Comparison of ENCODE assay signal across 1 cellular context in genomic region chr9:6984941-6985578, GRCh38.
TF ChIP-seq lines count a peak whose summit lies in the region.

No MANE protein-coding gene starts in this region.

TF ChIP-seq in WTC11, 78 proteins besides CTCF, POLR2A, EP300 and RAD21 (continued from another document):
- TF ChIP-seq E2F4 (CRISPR knock-in tag; IDR thresholded peaks at IDR 0.05; ENCODE audit: borderline replicate concordance, low read depth) (no peak), MYBL2 (CRISPR knock-in tag; IDR thresholded peaks at IDR 0.05) (no peak), ZNF121 (CRISPR knock-in tag; IDR thresholded peaks at IDR 0.05) (no peak), GTF2I (CRISPR knock-in tag; conservative IDR thresholded peaks at IDR 0.05) (no peak), E2F5 (CRISPR knock-in tag; IDR thresholded peaks at IDR 0.05) (no peak), PRRX2 (CRISPR knock-in tag; IDR thresholded peaks at IDR 0.05) (no peak)
